In genomic region chr14:80862983-80863382, GRCh38 we compare ENCODE assay signal across 2 cellular contexts.
TF ChIP-seq lines count a peak whose summit lies in the region.

No MANE protein-coding gene starts in this region.

TF ChIP-seq in SK-N-SH, 30 proteins besides CTCF, POLR2A, EP300 and RAD21 (continued from another document):
- TF ChIP-seq MAX (IDR thresholded peaks at IDR 0.05; ENCODE audit: low read depth) (no peak), YY1 (IDR thresholded peaks at IDR 0.05; ENCODE audit: low read depth) (no peak), CHD2 (IDR thresholded peaks at IDR 0.05; ENCODE audit: low read length, partially characterized antibody) (no peak), POLR2AphosphoS5 (IDR thresholded peaks at IDR 0.05; ENCODE audit: low read depth, low read length) (no peak), GATA2 (CRISPR knock-in tag; IDR thresholded peaks at IDR 0.05) (no peak), RXRA (IDR thresholded peaks at IDR 0.05; ENCODE audit: borderline replicate concordance, low read depth) (no peak), GABPA (IDR thresholded peaks at IDR 0.05; ENCODE audit: low read depth) (no peak), USF1 (IDR thresholded peaks at IDR 0.05; ENCODE audit: borderline replicate concordance, low read depth) (no peak), TAF1 (IDR thresholded peaks at IDR 0.05; ENCODE audit: borderline replicate concordance, low read depth, low read length) (no peak), ELF1 (IDR thresholded peaks at IDR 0.05) (no peak)

TF ChIP-seq in SK-N-SH treated with all-trans-retinoic acid at 6 μM for 48 hours, 23 proteins besides CTCF, POLR2A, EP300 and RAD21 (continued from another document):
- TF ChIP-seq CREB5 (CRISPR knock-in tag; IDR thresholded peaks at IDR 0.05; ENCODE audit: low read depth) (no peak), ZFP3 (CRISPR knock-in tag; IDR thresholded peaks at IDR 0.05) (no peak), ZNF8 (CRISPR knock-in tag; IDR thresholded peaks at IDR 0.05) (no peak), CSRNP3 (CRISPR knock-in tag; IDR thresholded peaks at IDR 0.05) (no peak)
